In the genomic region with DNA sequence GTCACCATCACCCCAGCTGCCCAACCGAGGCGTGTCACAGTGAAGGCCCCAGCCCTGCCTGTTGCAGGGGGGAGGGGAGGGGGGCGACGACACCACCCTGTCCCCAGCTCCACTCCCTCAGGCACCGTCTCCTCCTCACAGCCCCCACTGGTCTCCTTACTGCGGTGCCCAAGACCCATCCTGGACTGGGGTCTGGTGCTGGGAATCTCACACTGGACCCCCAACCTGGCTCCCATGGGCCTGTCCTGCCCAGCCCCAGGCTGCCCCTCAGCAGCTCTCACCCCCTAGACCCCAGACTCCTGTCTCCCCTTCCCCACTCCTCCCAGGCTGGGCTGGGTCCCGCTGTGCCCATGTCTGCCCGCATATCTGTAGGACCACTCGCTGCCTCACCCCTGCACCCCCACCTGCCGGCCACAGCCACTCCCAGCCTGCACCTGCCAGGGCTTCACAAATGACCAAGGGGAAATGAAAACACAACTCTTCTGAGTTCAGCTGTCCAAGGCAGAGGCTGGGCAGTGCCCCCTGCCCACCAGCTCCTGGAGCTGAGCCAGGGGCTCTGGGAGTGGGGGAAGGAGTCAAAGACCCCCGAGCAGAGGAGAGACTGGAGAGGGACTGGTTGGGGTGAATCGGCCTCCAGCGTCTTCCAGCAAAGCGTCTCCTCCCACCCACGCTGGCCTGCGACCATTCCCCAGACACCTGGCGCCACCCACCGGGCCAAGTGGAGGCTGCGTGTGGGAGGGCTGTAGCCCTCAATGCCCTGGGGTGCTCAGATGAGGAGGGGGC, we compare ENCODE assay signal across 9 cellular contexts. TPM values are rescaled to one million over a fixed set of nuclear protein-coding genes. Genes with fewer than 3 reads are reported as not detected.
DNase-seq lines count a peak whose midpoint lies in the region; ATAC-seq lines count a peak whose summit lies in the region.
"Had no signal": no experiment of that assay in that cellular context is flagged by ENCODE, and none has a peak within 500 bp of the region (broad histone marks: within the 10 kb centered on the region; RNA-seq: fewer than 3 reads in every experiment).

No MANE protein-coding gene starts in this region.

- no peak overlapping the region for H3K27ac Mint-ChIP-seq in activated T-helper 1 cell treated with anti-CD3 and anti-CD28 coated beads, Interleukin-12 subunit alpha, Interleukin-12 subunit beta, Interleukin-2, Interleukin-4 antibody, amounts not matched to agents 30 ng/mL and 10 ng/mL and 1 ng/mL, durations not matched to agents 14 hours and 24 hours and 36 hours
- H3K27ac Mint-ChIP-seq: activated naive CD8-positive, alpha-beta T cell had no signal

- DNase-seq in NCI-H524 (lab: John Stamatoyannopoulos, UW): peak; percentile 66 to 78
- no peak for DNase-seq in NCI-H524 treated with DMSO at 0.1 percent for 48 hours (lab: John Stamatoyannopoulos, UW)
- peak; percentile 71 for DNase-seq in NOMO-1 treated with dmso at 0.1 percent for 144 hours (lab: John Stamatoyannopoulos, UW; ENCODE audit: unreplicated experiment)
- DNase-seq in activated T-helper 1 cell treated with anti-CD3 and anti-CD28 coated beads, Interleukin-12 subunit alpha, Interleukin-12 subunit beta, Interleukin-2, Interleukin-4 antibody, amounts not matched to agents 30 ng/mL and 10 ng/mL and 1 ng/mL, durations not matched to agents 14 hours and 24 hours and 36 hours (ENCODE audit: low spot score): peak; percentile 31
- peak; percentile 39 for DNase-seq in globus pallidus (ENCODE audit: low spot score)
- DNase-seq in sciatic nerve (ENCODE audit: low spot score): peak; percentile 74
- DNase-seq in cerebellar nuclear complex (lab: John Stamatoyannopoulos, UW): no peak

- no peaks in the 10 kb centered on the region for H3K9me3 Mint-ChIP-seq in activated T-helper 1 cell treated with anti-CD3 and anti-CD28 coated beads, Interleukin-12 subunit alpha, Interleukin-12 subunit beta, Interleukin-2, Interleukin-4 antibody, amounts not matched to agents 30 ng/mL and 10 ng/mL and 1 ng/mL, durations not matched to agents 14 hours and 24 hours and 36 hours

- intact Hi-C loops in activated T-helper 1 cell treated with anti-CD3 and anti-CD28 coated beads, Interleukin-12 subunit alpha, Interleukin-12 subunit beta, Interleukin-2, Interleukin-4 antibody, amounts not matched to agents 30 ng/mL and 10 ng/mL and 1 ng/mL, durations not matched to agents 14 hours and 24 hours and 36 hours (cut with micrococcal nuclease): loop anchor here (2.0 kb wide), 1 partner anchor 145 kb away; no protein-coding TSS in a partner anchor
- intact Hi-C loops in sciatic nerve (cut with DNase I): loop anchor here (5.0 kb wide), 1 partner anchor 88 kb away; no protein-coding TSS in a partner anchor

- ATAC-seq in sciatic nerve (peak; percentile 64), GM21381 (IDR thresholded peaks at IDR 0.05; ENCODE audit: unreplicated experiment) (no peak)

- H3K27me3 Mint-ChIP-seq in activated T-helper 1 cell treated with anti-CD3 and anti-CD28 coated beads, Interleukin-12 subunit alpha, Interleukin-12 subunit beta, Interleukin-2, Interleukin-4 antibody, amounts not matched to agents 30 ng/mL and 10 ng/mL and 1 ng/mL, durations not matched to agents 14 hours and 24 hours and 36 hours (ENCODE audit: insufficient read depth): peaks cover 11% of the 10 kb centered on the region
- H3K27me3 Mint-ChIP-seq: activated naive CD8-positive, alpha-beta T cell had no signal

- no peaks in the 10 kb centered on the region for H3K4me1 Mint-ChIP-seq in activated T-helper 1 cell treated with anti-CD3 and anti-CD28 coated beads, Interleukin-12 subunit alpha, Interleukin-12 subunit beta, Interleukin-2, Interleukin-4 antibody, amounts not matched to agents 30 ng/mL and 10 ng/mL and 1 ng/mL, durations not matched to agents 14 hours and 24 hours and 36 hours (ENCODE audit: low read depth)

- H3K36me3 Mint-ChIP-seq in activated T-helper 1 cell treated with anti-CD3 and anti-CD28 coated beads, Interleukin-12 subunit alpha, Interleukin-12 subunit beta, Interleukin-2, Interleukin-4 antibody, amounts not matched to agents 30 ng/mL and 10 ng/mL and 1 ng/mL, durations not matched to agents 14 hours and 24 hours and 36 hours (ENCODE audit: low read depth): no peaks in the 10 kb centered on the region
- H3K36me3 Mint-ChIP-seq: activated naive CD8-positive, alpha-beta T cell had no signal

- no peak overlapping the region for H3K4me3 Mint-ChIP-seq in activated T-helper 1 cell treated with anti-CD3 and anti-CD28 coated beads, Interleukin-12 subunit alpha, Interleukin-12 subunit beta, Interleukin-2, Interleukin-4 antibody, amounts not matched to agents 30 ng/mL and 10 ng/mL and 1 ng/mL, durations not matched to agents 14 hours and 24 hours and 36 hours
- H3K4me3 Mint-ChIP-seq: activated naive CD8-positive, alpha-beta T cell had no signal

RNA-seq across cellular contexts. Expression of gene EGFL7, which starts 32.6 kb away (rescaled TPM):
- 2.4 and 2.5 TPM in 2 replicates for total RNA-seq in activated T-helper 1 cell treated with anti-CD3 and anti-CD28 coated beads, Interleukin-12 subunit alpha, Interleukin-12 subunit beta, Interleukin-2, Interleukin-4 antibody, amounts not matched to agents 30 ng/mL and 10 ng/mL and 1 ng/mL, durations not matched to agents 14 hours and 24 hours and 36 hours
- total RNA-seq in sciatic nerve: 242 TPM

RNA-seq across cellular contexts. Expression of gene AGPAT2, which starts 57.2 kb away (rescaled TPM):
- total RNA-seq in activated T-helper 1 cell treated with anti-CD3 and anti-CD28 coated beads, Interleukin-12 subunit alpha, Interleukin-12 subunit beta, Interleukin-2, Interleukin-4 antibody, amounts not matched to agents 30 ng/mL and 10 ng/mL and 1 ng/mL, durations not matched to agents 14 hours and 24 hours and 36 hours: 24.7 and 25.0 TPM in 2 replicates
- 33.9 TPM for total RNA-seq in sciatic nerve

Comparison
In these comparisons a context has a peak if more than half of its experiments do, and no peak if none do; other contexts are left out.
1. DNase-seq: peak in NCI-H524 (2 of 2), NOMO-1 treated with dmso at 0.1 percent for 144 hours (single experiment), activated T-helper 1 cell treated with anti-CD3 and anti-CD28 coated beads, Interleukin-12 subunit alpha, Interleukin-12 subunit beta, Interleukin-2, Interleukin-4 antibody, amounts not matched to agents 30 ng/mL and 10 ng/mL and 1 ng/mL, durations not matched to agents 14 hours and 24 hours and 36 hours (single experiment), globus pallidus (single experiment) and sciatic nerve (single experiment); none in NCI-H524 treated with DMSO at 0.1 percent for 48 hours (single experiment) and cerebellar nuclear complex (0 of 2).
2. RNA of gene EGFL7, which starts 32.6 kb away (total RNA-seq): 242 TPM in sciatic nerve (single experiment); 2.4 to 2.5 TPM in activated T-helper 1 cell treated with anti-CD3 and anti-CD28 coated beads, Interleukin-12 subunit alpha, Interleukin-12 subunit beta, Interleukin-2, Interleukin-4 antibody, amounts not matched to agents 30 ng/mL and 10 ng/mL and 1 ng/mL, durations not matched to agents 14 hours and 24 hours and 36 hours; every median in the first group is over 10 times any median in the second.